In genomic region chr5:121246971-121247370, GRCh38 we compare ENCODE assay signal across 28 cellular contexts.
"Had no signal": no experiment of that assay in that cellular context is flagged by ENCODE, and none has a peak within 500 bp of the region (broad histone marks: within the 10 kb centered on the region; RNA-seq: fewer than 3 reads in every experiment).

No MANE protein-coding gene starts in this region.

- H3K4me1 Mint-ChIP-seq: naive thymus-derived CD4-positive, alpha-beta T cell; nephron; stimulated activated naive CD8-positive, alpha-beta T cell treated with anti-CD3 and anti-CD28 coated beads, Interleukin-15, amount 100 ng/mL, for 72 hours had no signal

- ATAC-seq: esophagus mucosa; gastrocnemius medialis; left cardiac atrium; left lung; naive thymus-derived CD4-positive, alpha-beta T cell; right lobe of liver; stimulated activated naive CD8-positive, alpha-beta T cell treated with anti-CD3 and anti-CD28 coated beads, Interleukin-15, amount 100 ng/mL, for 72 hours had no signal

- DNase-seq: dorsolateral prefrontal cortex; effector CD4-positive, alpha-beta T cell; foreskin fibroblast; gastrocnemius medialis; head of caudate nucleus; hippocampal formation; left cardiac atrium; mesendoderm; midbrain; naive thymus-derived CD4-positive, alpha-beta T cell; occipital lobe; ovary; right lobe of liver; small intestine; stimulated activated CD4-positive, alpha-beta T cell treated with anti-CD3 and anti-CD28 coated beads, Interleukin-15, amount 100 ng/mL, for 24 hours; stimulated activated CD4-positive, alpha-beta T cell treated with anti-CD3 and anti-CD28 coated beads, Interleukin-2, amount 100 ng/mL, for 48 hours; stimulated activated CD8-positive, alpha-beta memory T cell treated with anti-CD3 and anti-CD28 coated beads, Interleukin-4, amount 100 ng/mL, for 48 hours; stimulated activated naive CD4-positive, alpha-beta T cell; stimulated activated naive CD8-positive, alpha-beta T cell treated with anti-CD3 and anti-CD28 coated beads, Interleukin-15, amount 100 ng/mL, for 72 hours; transverse colon had no signal

- H3K4me3 ChIP-seq: dorsolateral prefrontal cortex, gastrocnemius medialis, left lung, ovary, right lobe of liver, suprapubic skin, transverse colon, vagina had no signal

- H3K27ac Mint-ChIP-seq: naive thymus-derived CD4-positive, alpha-beta T cell; nephron; stimulated activated naive CD8-positive, alpha-beta T cell treated with anti-CD3 and anti-CD28 coated beads, Interleukin-15, amount 100 ng/mL, for 72 hours had no signal

- H3K4me3 Mint-ChIP-seq: naive thymus-derived CD4-positive, alpha-beta T cell; nephron; stimulated activated naive CD8-positive, alpha-beta T cell treated with anti-CD3 and anti-CD28 coated beads, Interleukin-15, amount 100 ng/mL, for 72 hours had no signal

- H3K27ac ChIP-seq: dorsolateral prefrontal cortex, epithelial cell of prostate, gastrocnemius medialis, left lung, ovary, right lobe of liver, suprapubic skin, transverse colon, vagina had no signal

- H3K36me3 ChIP-seq: gastrocnemius medialis, left lung, ovary, right lobe of liver, suprapubic skin, transverse colon, vagina had no signal

- H3K27me3 ChIP-seq: dorsolateral prefrontal cortex, gastrocnemius medialis, left lung, ovary, right lobe of liver, suprapubic skin, transverse colon, vagina had no signal

- H3K9me3 ChIP-seq: gastrocnemius medialis, ovary, right lobe of liver, suprapubic skin, transverse colon, vagina had no signal

- H3K4me1 ChIP-seq: gastrocnemius medialis, left lung, right lobe of liver, suprapubic skin, transverse colon, vagina had no signal

- FAIRE-seq: colon, islet of Langerhans, small intestine had no signal

- H3K36me3 Mint-ChIP-seq: naive thymus-derived CD4-positive, alpha-beta T cell had no signal

- H3K27me3 Mint-ChIP-seq: naive thymus-derived CD4-positive, alpha-beta T cell; stimulated activated naive CD8-positive, alpha-beta T cell treated with anti-CD3 and anti-CD28 coated beads, Interleukin-15, amount 100 ng/mL, for 72 hours had no signal
